ENCODE assay signal across 14 cellular contexts in genomic region chr5:76927961-76928360, GRCh38.
DNase-seq lines count a peak whose midpoint lies in the region; ATAC-seq lines count a peak whose summit lies in the region.
"Had no signal": no experiment of that assay in that cellular context is flagged by ENCODE, and none has a peak within 500 bp of the region (broad histone marks: within the 10 kb centered on the region; RNA-seq: fewer than 3 reads in every experiment).

No MANE protein-coding gene starts in this region.

- H3K27ac ChIP-seq in caudate nucleus (ENCODE audit: low read depth, low read length): peak overlapping the region; percentile 50
- H3K27ac ChIP-seq: A549, BLaER1 had no signal

- ATAC-seq in GM19452 (IDR thresholded peaks at IDR 0.05; ENCODE audit: unreplicated experiment): no peak
- ATAC-seq: A549 had no signal

- in situ Hi-C loops in ACHN (cut with HindIII; ENCODE audit: low pct_ligation_motif_present, low pct_unique_long_range_greater_than_20kb, low sequenced_read_pairs): no loop called here

- peak in 1 of 61 donors; percentile 11 for DNase-seq in caudate nucleus (lab: John Stamatoyannopoulos, UW)
- peak; percentile 78 for DNase-seq in globus pallidus (ENCODE audit: low spot score)
- DNase-seq in midbrain (lab: John Stamatoyannopoulos, UW): peak; percentile 31
- peak; percentile 77 for DNase-seq in superior temporal gyrus (ENCODE audit: extremely low spot score)
- no peak for DNase-seq in stimulated activated CD4-positive, alpha-beta T cell treated with anti-CD3 and anti-CD28 coated beads, Interleukin-4, amount 100 ng/mL, for 1 hour
- DNase-seq in ACHN: no peak
- DNase-seq: Caco-2; CD8-positive, alpha-beta memory T cell; DND-41; GDM1; HFFc6 had no signal

Comparison
In these comparisons a context has a peak if more than half of its experiments do, and no peak if none do; other contexts are left out.
1. DNase-seq: peak in globus pallidus (single experiment), midbrain (single experiment) and superior temporal gyrus (single experiment); none in stimulated activated CD4-positive, alpha-beta T cell treated with anti-CD3 and anti-CD28 coated beads, Interleukin-4, amount 100 ng/mL, for 1 hour (single experiment) and ACHN (single experiment).